1 cellular context compared by ENCODE assay signal in genomic region chr3:138829097-138829496, GRCh38.
TF ChIP-seq lines count a peak whose summit lies in the region.

No MANE protein-coding gene starts in this region.

TF ChIP-seq in K562, 482 proteins besides CTCF, POLR2A, EP300 and RAD21:
- TF ChIP-seq ZNF316 (IDR thresholded peaks at IDR 0.05) = peak; percentile 58
- TF ChIP-seq C11orf30 (IDR thresholded peaks at IDR 0.05; ENCODE audit: low read depth) = peak; percentile 51
- TF ChIP-seq OTX1 (CRISPR knock-in tag; IDR thresholded peaks at IDR 0.05) = no peak
TF ChIP-seq in K562: peak in this region for 2.
